24 cellular contexts compared by ENCODE assay signal in genomic region chr2:136653836-136654235, GRCh38.
"Had no signal": no experiment of that assay in that cellular context is flagged by ENCODE, and none has a peak within 500 bp of the region (broad histone marks: within the 10 kb centered on the region; RNA-seq: fewer than 3 reads in every experiment).

No MANE protein-coding gene starts in this region.

- H3K4me3 ChIP-seq: breast epithelium, colonic mucosa, dorsolateral prefrontal cortex, ovary, sigmoid colon had no signal

- H3K27me3 ChIP-seq: breast epithelium, colonic mucosa, neutrophil, ovary, sigmoid colon had no signal

- FAIRE-seq: astrocyte, endothelial cell of umbilical vein had no signal

- ATAC-seq: activated CD8-positive, alpha-beta T cell treated with anti-CD3 and anti-CD28 coated beads, Interleukin-2, amount 10 ng/mL, durations not matched to agents 7 days and 5 days; effector memory CD8-positive, alpha-beta T cell; esophagus mucosa; stimulated activated naive B cell treated with anti-CD40 and anti-IgM and Interleukin-4, amounts not matched to agents 10 μg/mL and 1 μg/mL and 100 μg/mL, for 72 hours had no signal

- H3K27ac ChIP-seq: colonic mucosa, dorsolateral prefrontal cortex, neutrophil, ovary, VCaP had no signal

- H3K4me1 ChIP-seq: breast epithelium, colonic mucosa had no signal

- H3K36me3 ChIP-seq: breast epithelium, colonic mucosa, neutrophil, ovary, sigmoid colon had no signal

- H3K9me3 Mint-ChIP-seq: activated CD4-positive, alpha-beta T cell treated with anti-CD3 and anti-CD28 coated beads, Interleukin-2, amount 10 ng/mL, durations not matched to agents 7 days and 5 days; activated naive CD4-positive, alpha-beta T cell treated with anti-CD3 and anti-CD28 coated beads, Interleukin-2, amount 50 U/mL, for 24 hours; effector memory CD8-positive, alpha-beta T cell; memory B cell; nephron; stimulated activated naive B cell treated with anti-CD40 and anti-IgM and Interleukin-4, amounts not matched to agents 10 μg/mL and 1 μg/mL and 100 μg/mL, for 72 hours had no signal

- H3K9me3 ChIP-seq: breast epithelium, colonic mucosa, neutrophil, ovary, sigmoid colon had no signal

- H3K4me3 Mint-ChIP-seq: activated CD4-positive, alpha-beta T cell treated with anti-CD3 and anti-CD28 coated beads, Interleukin-2, amount 10 ng/mL, durations not matched to agents 7 days and 5 days; activated CD8-positive, alpha-beta T cell treated with anti-CD3 and anti-CD28 coated beads, Interleukin-2, amount 10 ng/mL, durations not matched to agents 7 days and 5 days; activated naive CD4-positive, alpha-beta T cell treated with anti-CD3 and anti-CD28 coated beads, Interleukin-2, amount 50 U/mL, for 24 hours; effector memory CD8-positive, alpha-beta T cell; memory B cell; nephron; stimulated activated naive B cell treated with anti-CD40 and anti-IgM and Interleukin-4, amounts not matched to agents 10 μg/mL and 1 μg/mL and 100 μg/mL, for 72 hours had no signal

- H3K36me3 Mint-ChIP-seq: activated naive CD4-positive, alpha-beta T cell treated with anti-CD3 and anti-CD28 coated beads, Interleukin-2, amount 50 U/mL, for 24 hours; memory B cell; stimulated activated naive B cell treated with anti-CD40 and anti-IgM and Interleukin-4, amounts not matched to agents 10 μg/mL and 1 μg/mL and 100 μg/mL, for 72 hours had no signal

- H3K4me1 Mint-ChIP-seq: activated CD4-positive, alpha-beta T cell treated with anti-CD3 and anti-CD28 coated beads, Interleukin-2, amount 10 ng/mL, durations not matched to agents 7 days and 5 days; activated naive CD4-positive, alpha-beta T cell treated with anti-CD3 and anti-CD28 coated beads, Interleukin-2, amount 50 U/mL, for 24 hours; memory B cell; stimulated activated naive B cell treated with anti-CD40 and anti-IgM and Interleukin-4, amounts not matched to agents 10 μg/mL and 1 μg/mL and 100 μg/mL, for 72 hours had no signal

- DNase-seq: activated CD4-positive, alpha-beta T cell treated with anti-CD3 and anti-CD28 coated beads, Interleukin-2, amount 10 ng/mL, durations not matched to agents 7 days and 5 days; activated CD4-positive, CD25-positive, alpha-beta regulatory T cell treated with anti-CD3 and anti-CD28 coated beads, Interleukin-2, amount 50 U/mL, for 72 hours; activated CD8-positive, alpha-beta T cell treated with anti-CD3 and anti-CD28 coated beads, Interleukin-2, amount 10 ng/mL, durations not matched to agents 7 days and 5 days; activated gamma-delta T cell treated with Interleukin-2 at 50 U/mL for 16 hours; colonic mucosa; dorsolateral prefrontal cortex; effector memory CD8-positive, alpha-beta T cell; foreskin melanocyte; hippocampal formation; kidney glomerular epithelial cell; ovary; sigmoid colon; stimulated activated CD4-positive, alpha-beta T cell treated with anti-CD3 and anti-CD28 coated beads, Interleukin-2, amount 100 ng/mL, for 48 hours; stimulated activated CD8-positive, alpha-beta memory T cell treated with anti-CD3 and anti-CD28 coated beads, Interleukin-4, amount 100 ng/mL, for 48 hours; stimulated activated naive B cell treated with anti-CD40 and anti-IgM and Interleukin-4, amounts not matched to agents 10 μg/mL and 1 μg/mL and 100 μg/mL, for 72 hours had no signal

- H3K27ac Mint-ChIP-seq: activated CD4-positive, alpha-beta T cell treated with anti-CD3 and anti-CD28 coated beads, Interleukin-2, amount 10 ng/mL, durations not matched to agents 7 days and 5 days; activated CD8-positive, alpha-beta T cell treated with anti-CD3 and anti-CD28 coated beads, Interleukin-2, amount 10 ng/mL, durations not matched to agents 7 days and 5 days; activated naive CD4-positive, alpha-beta T cell treated with anti-CD3 and anti-CD28 coated beads, Interleukin-2, amount 50 U/mL, for 24 hours; effector memory CD8-positive, alpha-beta T cell; memory B cell; stimulated activated naive B cell treated with anti-CD40 and anti-IgM and Interleukin-4, amounts not matched to agents 10 μg/mL and 1 μg/mL and 100 μg/mL, for 72 hours had no signal
